23 cellular contexts compared by ENCODE assay signal in genomic region chr1:65479805-65480204, GRCh38.
"Had no signal": no experiment of that assay in that cellular context is flagged by ENCODE, and none has a peak within 500 bp of the region (broad histone marks: within the 10 kb centered on the region; RNA-seq: fewer than 3 reads in every experiment).

No MANE protein-coding gene starts in this region.

- H3K4me1 ChIP-seq: esophagus squamous epithelium, left lung, lower lobe of right lung had no signal

- DNase-seq: dermis blood vessel endothelial cell; dorsolateral prefrontal cortex; effector CD4-positive, alpha-beta T cell; effector memory CD4-positive, alpha-beta T cell; esophagus squamous epithelium; foreskin fibroblast; foreskin melanocyte; gastrocnemius medialis; glutamatergic neuron; head of caudate nucleus; heart right ventricle; hippocampal formation; left cardiac atrium; left lung; left ventricle myocardium superior; lower lobe of right lung; mesenchymal stem cell; mucosa of descending colon; naive B cell; naive thymus-derived CD8-positive, alpha-beta T cell had no signal

- H3K27me3 Mint-ChIP-seq: naive B cell; naive thymus-derived CD8-positive, alpha-beta T cell had no signal

- H3K36me3 Mint-ChIP-seq: mesothelial cell of epicardium; naive B cell; naive thymus-derived CD8-positive, alpha-beta T cell had no signal

- H3K36me3 ChIP-seq: esophagus squamous epithelium, gastrocnemius medialis, heart right ventricle, left lung, lower lobe of right lung had no signal

- H3K27me3 ChIP-seq: dorsolateral prefrontal cortex, esophagus squamous epithelium, gastrocnemius medialis, heart right ventricle, left lung had no signal

- H3K27ac ChIP-seq: coronary artery, dorsolateral prefrontal cortex, esophagus squamous epithelium, gastrocnemius medialis, heart right ventricle, left lung, lower lobe of right lung had no signal

- ATAC-seq: esophagus mucosa; gastrocnemius medialis; heart right ventricle; left cardiac atrium; left lung; left ventricle myocardium superior; lower lobe of right lung; mucosa of descending colon; naive thymus-derived CD8-positive, alpha-beta T cell had no signal

- H3K9me3 Mint-ChIP-seq: mesothelial cell of epicardium, naive B cell had no signal

- H3K9me3 ChIP-seq: esophagus squamous epithelium, gastrocnemius medialis, heart right ventricle, left lung, lower lobe of right lung, mucosa of descending colon had no signal

- H3K27ac Mint-ChIP-seq: mesothelial cell of epicardium; naive B cell; naive thymus-derived CD8-positive, alpha-beta T cell had no signal

- H3K4me1 Mint-ChIP-seq: naive B cell; naive thymus-derived CD8-positive, alpha-beta T cell had no signal

- H3K4me3 ChIP-seq: coronary artery, dorsolateral prefrontal cortex, esophagus squamous epithelium, gastrocnemius medialis, heart right ventricle, left lung, lower lobe of right lung, mucosa of descending colon had no signal

- H3K4me3 Mint-ChIP-seq: mesothelial cell of epicardium; naive B cell; naive thymus-derived CD8-positive, alpha-beta T cell had no signal
